ENCODE assay signal across 9 cellular contexts in genomic region chr2:102147935-102148334, GRCh38.
DNase-seq lines count a peak whose midpoint lies in the region; ATAC-seq and FAIRE-seq lines count a peak whose summit lies in the region.
"Had no signal": no experiment of that assay in that cellular context is flagged by ENCODE, and none has a peak within 500 bp of the region (broad histone marks: within the 10 kb centered on the region; RNA-seq: fewer than 3 reads in every experiment).

No MANE protein-coding gene starts in this region.

- no peak for ATAC-seq in HG02840 (IDR thresholded peaks at IDR 0.05; ENCODE audit: low FRiP score, unreplicated experiment)

- DNase-seq in RCC 7860 (ENCODE audit: low spot score) (peak; percentile 74), iris pigment epithelial cell (ENCODE audit: low read depth) (peak; percentile 71), SW480 (ENCODE audit: low spot score) (no peak), medulla oblongata (ENCODE audit: extremely low spot score) (no peak)
- DNase-seq in activated CD8-positive, alpha-beta memory T cell treated with anti-CD3 and anti-CD28 coated beads, Interleukin-2, amount 50 U/mL, for 4 hours, result peak; percentile 30
- peak; percentile 66 for DNase-seq in stimulated activated CD8-positive, alpha-beta memory T cell treated with anti-CD3 and anti-CD28 coated beads, Interleukin-4, amount 100 ng/mL, for 48 hours
- DNase-seq: heart left ventricle, NCI-H446 treated with DMSO at 0.1 percent for 48 hours had no signal

- FAIRE-seq in RCC 7860 (lab: Jason Lieb, UNC), result peak; percentile 83

Comparison
In these comparisons a context has a peak if more than half of its experiments do, and no peak if none do; other contexts are left out.
1. DNase-seq: peak in RCC 7860 (single experiment), activated CD8-positive, alpha-beta memory T cell treated with anti-CD3 and anti-CD28 coated beads, Interleukin-2, amount 50 U/mL, for 4 hours (single experiment), iris pigment epithelial cell (single experiment) and stimulated activated CD8-positive, alpha-beta memory T cell treated with anti-CD3 and anti-CD28 coated beads, Interleukin-4, amount 100 ng/mL, for 48 hours (single experiment); none in SW480 (single experiment) and medulla oblongata (single experiment).